Comparison of ENCODE assay signal across 8 cellular contexts in genomic region chr11:72471005-72471898, GRCh38. TPM values are rescaled to one million over a fixed set of nuclear protein-coding genes. Genes with fewer than 3 reads are reported as not detected.
DNase-seq lines count a peak whose midpoint lies in the region; ATAC-seq and TF ChIP-seq lines count a peak whose summit lies in the region.

No MANE protein-coding gene starts in this region.

- in situ Hi-C loops in GM23248 (cut with MboI) = no loop called here

- no peaks in the 10 kb centered on the region for H3K79me2 ChIP-seq in GM23248 (ENCODE audit: insufficient read depth)

- CTCF ChIA-PET in AG04449 (lab: Yijun Ruan, JAX) (interaction anchor here (0.6 to 6.7 kb wide), 68 partner anchors 8 to 706 kb away, joined by 3 to 113 read pairs (median 5); partner anchors contain the start of gene PDE2A), WTC11 (lab: Charles Lee) (interaction anchor here (0.5 to 8.4 kb wide), 105 partner anchors 9 to 880 kb away, joined by 3 to 215 read pairs (median 6); partner anchors contain the start of genes CLPB, PHOX2A and STARD10)

- ATAC-seq in WTC11 = peak; percentile 97
- no peak for ATAC-seq in GM18505 (IDR thresholded peaks at IDR 0.05; ENCODE audit: unreplicated experiment)

- no peak overlapping the region for H3K9ac ChIP-seq in GM23248

- 13% methylated on average over 12 of the region's 12 CpGs for WGBS in GM23248 (ENCODE audit: low coverage in 1 of 2, low lambda C conversion rate in 2 of 2, missing lambda C conversion rate in 2 of 2), 2 experiments

- H3K27ac ChIP-seq in GM23248 = no peak overlapping the region

- peaks cover 7% of the 10 kb centered on the region for H3K4me1 Mint-ChIP-seq in WTC11

- peak overlapping the region; percentile 27 for H3K4me3 Mint-ChIP-seq in WTC11

- TF ChIP-seq CTCF in AG04449 (IDR thresholded peaks at IDR 0.05; ENCODE audit: insufficient read depth, low read length, missing control alignments) (peak; percentile 82), WTC11 (IDR thresholded peaks at IDR 0.05) (peak; percentile 58), cardiac fibroblast (IDR thresholded peaks at IDR 0.05; ENCODE audit: low read depth, low read length) (peak; percentile 90), kidney epithelial cell (IDR thresholded peaks at IDR 0.05; ENCODE audit: insufficient read depth, low read length, poor library complexity, severe bottlenecking) (peak; percentile 88)

- DNase-seq in AG04449 (ENCODE audit: low read depth, low spot score) (no peak), GM23248 (peak; percentile 85), NCI-H2227 (lab: John Stamatoyannopoulos, UW; ENCODE audit: unreplicated experiment) (peak; percentile 86), WTC11 (ENCODE audit: low spot score) (peak; percentile 72), cardiac fibroblast (ENCODE audit: low read depth in 2 of 2) (peak; percentile 80 to 83), kidney epithelial cell (ENCODE audit: low read depth) (peak; percentile 35)
- peak; percentile 23 to 48 for DNase-seq in stimulated activated CD4-positive, alpha-beta T cell treated with anti-CD3 and anti-CD28 coated beads, Interleukin-1b, Interleukin-23, amount 100 ng/mL, for 4 hours (ENCODE audit: low read depth in 2 of 2)

- no peaks in the 10 kb centered on the region for H3K9me3 ChIP-seq in GM23248 (ENCODE audit: low read depth)

- no peaks in the 10 kb centered on the region for H4K20me1 ChIP-seq in GM23248 (ENCODE audit: insufficient read depth)

- H2AFZ ChIP-seq in GM23248 = 0 out of 2 replicates have a peak overlapping the region, but pooled peaks have one; percentile 39

- no peak overlapping the region for H3K4me3 ChIP-seq in AG04449 (ENCODE audit: low read depth, low read length)
- H3K4me3 ChIP-seq in GM23248 = no peak overlapping the region
- H3K4me3 ChIP-seq in cardiac fibroblast (replicated peaks in 1 of 2; ENCODE audit: low read depth in 2 of 2, low read length in 2 of 2) = no peak overlapping the region
- no peak overlapping the region for H3K4me3 ChIP-seq in kidney epithelial cell (ENCODE audit: low read depth, low read length)

- no peaks in the 10 kb centered on the region for H3K9me3 Mint-ChIP-seq in WTC11

- no peaks in the 10 kb centered on the region; the same call in 1 of the 2 replicates for H3K4me1 ChIP-seq in GM23248 (ENCODE audit: insufficient read depth)

- no peaks in the 10 kb centered on the region for H3F3A ChIP-seq in GM23248 (ENCODE audit: insufficient read depth)

- H3K36me3 ChIP-seq in GM23248 (ENCODE audit: low read depth) (no peaks in the 10 kb centered on the region), kidney epithelial cell (ENCODE audit: control insufficient read depth, insufficient read depth, low read length) (no peaks in the 10 kb centered on the region)

- H3K4me2 ChIP-seq in GM23248 (ENCODE audit: unreplicated experiment) = peak overlapping the region; percentile 59

- H3K36me3 Mint-ChIP-seq in WTC11 = no peaks in the 10 kb centered on the region

- H3K9me2 ChIP-seq in GM23248 (ENCODE audit: insufficient read depth) = no peaks in the 10 kb centered on the region

- peak overlapping the region; percentile 28; the same call in 1 of the 2 replicates for H3K27ac Mint-ChIP-seq in WTC11

- POLR2A ChIA-PET in AG04449 (lab: Yijun Ruan, JAX) = no interaction called here
- POLR2A ChIA-PET in WTC11 (lab: Charles Lee) = interaction anchor here (0.6 kb wide), 1 partner anchor 370 kb away, joined by 3 read pairs; no protein-coding TSS in a partner anchor

- TF ChIP-seq POLR2A in GM18505 (IDR thresholded peaks at IDR 0.05; ENCODE audit: borderline replicate concordance, extremely low read depth, insufficient read depth, insufficient read length) = no peak

- peaks cover 24% of the 10 kb centered on the region for H3K27me3 ChIP-seq in GM23248 (replicated peaks; ENCODE audit: insufficient read depth)
- peaks cover 8% of the 10 kb centered on the region for H3K27me3 ChIP-seq in kidney epithelial cell (ENCODE audit: control insufficient read depth, insufficient read depth, low read length)

- peaks cover 16% of the 10 kb centered on the region for H3K27me3 Mint-ChIP-seq in WTC11 (ENCODE audit: low read depth)

TF ChIP-seq in WTC11, 78 proteins besides CTCF, POLR2A, EP300 and RAD21:
- TF ChIP-seq MAX (CRISPR knock-in tag; IDR thresholded peaks at IDR 0.05) = peak; percentile 44; the same call in 1 of the 2 replicates
- no peak for TF ChIP-seq NR3C1 (CRISPR knock-in tag; conservative IDR thresholded peaks at IDR 0.05; ENCODE audit: low read depth)

RNA-seq across cellular contexts. Expression of gene CLPB, which starts 36.9 kb away (rescaled TPM):
- total RNA-seq in GM23248 (2014; rRNA removed; shearing (Covaris generic)) = 19.2 and 26.8 TPM in 2 replicates
- 11.5 and 16.9 TPM in 2 replicates for polyA plus RNA-seq in GM23248 (2016; fragmentation: Nextera tagmentation; extraction: Ambion mirVana)
- total RNA-seq in WTC11 (2021) (24.9 to 28.3 TPM (median 26.8 TPM) in 3 replicates), kidney epithelial cell (31.6 and 31.8 TPM in 2 replicates)
